Comparison of ENCODE assay signal across 14 cellular contexts in the genomic region with DNA sequence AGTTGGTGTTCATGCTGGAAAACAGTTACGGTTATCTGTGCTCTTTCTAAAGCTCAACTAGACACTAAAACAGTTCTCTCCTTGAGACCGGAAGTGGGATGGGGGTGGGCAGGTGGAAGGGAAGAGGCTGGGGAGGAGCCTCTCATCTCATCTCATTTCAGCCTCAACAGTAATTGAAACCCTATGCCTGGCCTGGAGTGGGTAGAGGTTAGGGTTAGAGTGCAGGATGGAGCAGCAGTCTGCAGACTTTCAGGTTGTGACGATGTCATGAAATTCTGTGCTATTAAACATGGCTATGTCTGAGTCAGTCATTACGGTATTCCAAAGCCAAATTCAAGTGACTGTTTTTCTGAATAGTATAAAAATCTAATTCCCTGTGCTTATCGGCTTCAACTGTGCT.
DNase-seq lines count a peak whose midpoint lies in the region; ATAC-seq and TF ChIP-seq lines count a peak whose summit lies in the region.
"Had no signal": no experiment of that assay in that cellular context is flagged by ENCODE, and none has a peak within 500 bp of the region (broad histone marks: within the 10 kb centered on the region; RNA-seq: fewer than 3 reads in every experiment).

No MANE protein-coding gene starts in this region.

- in situ Hi-C loops in GM23248 (cut with MboI), result no loop called here

- peak; percentile 34 for ATAC-seq in SK-N-SH treated with all-trans-retinoic acid at 6 μM for 48 hours
- ATAC-seq in aorta (ENCODE audit: low FRiP score), result no peak

- H2AFZ ChIP-seq in SK-N-SH (ENCODE audit: low read depth) (no peak overlapping the region), GM23248 (no peak overlapping the region)

- H3K4me3 ChIP-seq in SK-N-SH (ENCODE audit: low read depth in 2 of 2, low read length in 1 of 2) (no peak overlapping the region), GM23248 (no peak overlapping the region), aorta (ENCODE audit: low read length in 2 of 2) (no peak overlapping the region)
- H3K4me3 ChIP-seq: tibial nerve had no signal

- no peak for TF ChIP-seq EP300 in SK-N-SH (IDR thresholded peaks at IDR 0.05; ENCODE audit: borderline replicate concordance in 1 of 2, low read depth in 1 of 2, low read length in 1 of 2)

- TF ChIP-seq RAD21 in SK-N-SH (IDR thresholded peaks at IDR 0.05; ENCODE audit: low read length), result no peak

- H4K20me1 ChIP-seq in SK-N-SH (ENCODE audit: insufficient read depth) (no peaks in the 10 kb centered on the region), GM23248 (ENCODE audit: insufficient read depth) (no peaks in the 10 kb centered on the region)

- H3K27me3 ChIP-seq in SK-N-SH (ENCODE audit: insufficient read depth), result no peaks in the 10 kb centered on the region
- H3K27me3 ChIP-seq in GM23248 (replicated peaks; ENCODE audit: insufficient read depth), result no peaks in the 10 kb centered on the region
- no peaks in the 10 kb centered on the region for H3K27me3 ChIP-seq in aorta (ENCODE audit: control insufficient read depth in 1 of 2, insufficient read depth in 2 of 2, low read length in 1 of 2)
- H3K27me3 ChIP-seq: tibial nerve had no signal

- H3K9me2 ChIP-seq in SK-N-SH (no peaks in the 10 kb centered on the region), GM23248 (ENCODE audit: insufficient read depth) (no peaks in the 10 kb centered on the region)

- H3K79me2 ChIP-seq in SK-N-SH (ENCODE audit: insufficient read depth) (no peaks in the 10 kb centered on the region), GM23248 (ENCODE audit: insufficient read depth) (no peaks in the 10 kb centered on the region)

- H3K4me2 ChIP-seq in SK-N-SH (no peak overlapping the region), GM23248 (ENCODE audit: unreplicated experiment) (no peak overlapping the region)

- WGBS in SK-N-SH (ENCODE audit: low lambda C conversion rate), result 90% methylated on average over 5 of the region's 5 CpGs
- WGBS in GM23248 (ENCODE audit: low coverage in 1 of 2, low lambda C conversion rate in 2 of 2, missing lambda C conversion rate in 2 of 2), 2 experiments, result 39% methylated on average over 5 of the region's 5 CpGs
- 48 to 52% methylated on average over 5 of the region's 5 CpGs for WGBS in aorta, 2 donors

- no peak for TF ChIP-seq CTCF in SK-N-SH (IDR thresholded peaks at IDR 0.05)

- H3K36me3 ChIP-seq in SK-N-SH (replicated peaks in 1 of 2; ENCODE audit: control insufficient read depth in 1 of 2, insufficient read depth in 2 of 2, low read length in 1 of 2) (peaks cover 27 to 33% of the 10 kb centered on the region in 2 experiments), GM23248 (ENCODE audit: low read depth) (peaks cover 23% of the 10 kb centered on the region), aorta (ENCODE audit: control insufficient read depth in 1 of 2, insufficient read depth in 2 of 2, low read length in 1 of 2) (no peaks in the 10 kb centered on the region)

- H3F3A ChIP-seq in SK-N-SH (replicated peaks; ENCODE audit: insufficient read depth) (peaks cover 9% of the 10 kb centered on the region), GM23248 (ENCODE audit: insufficient read depth) (peaks cover 64% of the 10 kb centered on the region)

- H3K27ac ChIP-seq in SK-N-SH (ENCODE audit: low read depth in 2 of 2, low read length in 1 of 2), result no peak overlapping the region
- H3K27ac ChIP-seq in GM23248, result peak overlapping the region; percentile 46; the same call in 1 of the 2 replicates
- no peak overlapping the region for H3K27ac ChIP-seq in aorta (ENCODE audit: low read depth in 1 of 2, low read length in 2 of 2)
- H3K27ac ChIP-seq: RWPE1, tibial nerve had no signal

- H3K9ac ChIP-seq in SK-N-SH (no peak overlapping the region), GM23248 (no peak overlapping the region)

- H3K9me3 ChIP-seq in SK-N-SH, result no peaks in the 10 kb centered on the region
- H3K9me3 ChIP-seq in GM23248 (ENCODE audit: low read depth), result no peaks in the 10 kb centered on the region
- no peaks in the 10 kb centered on the region for H3K9me3 ChIP-seq in aorta (ENCODE audit: control insufficient read depth, low read length)
- H3K9me3 ChIP-seq: tibial nerve had no signal

- CTCF ChIA-PET in SK-N-SH (lab: Yijun Ruan, JAX), result interaction anchor here (0.7 to 1.7 kb wide), 6 partner anchors 9 to 243 kb away, joined by 3 to 8 read pairs (median 4); no protein-coding TSS in a partner anchor
- CTCF ChIA-PET in HEK293T (lab: Yijun Ruan, JAX), result no interaction called here

- DNase-seq in SK-N-SH (no peak), GM23248 (peak; percentile 73), NOMO-1 treated with DMSO at 0.1 percent for 48 hours (lab: John Stamatoyannopoulos, UW; ENCODE audit: unreplicated experiment) (peak; percentile 49), kidney tubule cell (ENCODE audit: low spot score) (peak; percentile 18), SW480 (ENCODE audit: low spot score) (no peak), HEK293T (ENCODE audit: extremely low spot score) (no peak), aorta (no peak)
- DNase-seq: ACHN; activated CD8-positive, alpha-beta memory T cell treated with anti-CD3 and anti-CD28 coated beads, Interleukin-2, amount 50 U/mL, for 4 hours; MM.1S; NCI-H226 had no signal

- intact Hi-C loops in aorta (cut with DNase I), result no loop called here

- POLR2A ChIA-PET in SK-N-SH (lab: Yijun Ruan, JAX), result no interaction called here
- POLR2A ChIA-PET in HEK293T (lab: Yijun Ruan, JAX), result no interaction called here

- peaks cover 0 to 8% of the 10 kb centered on the region in 2 experiments; a peak in 2 of 4 replicates for H3K4me1 ChIP-seq in SK-N-SH (ENCODE audit: control insufficient read depth in 1 of 2, insufficient read depth in 2 of 2, low read depth in 1 of 2, low read length in 1 of 2)
- H3K4me1 ChIP-seq in GM23248 (ENCODE audit: insufficient read depth), result peaks cover 42% of the 10 kb centered on the region
- no peaks in the 10 kb centered on the region for H3K4me1 ChIP-seq in aorta (ENCODE audit: control insufficient read depth in 1 of 2, insufficient read depth in 2 of 2, low read length in 2 of 2)

TF ChIP-seq in SK-N-SH treated with all-trans-retinoic acid at 6 μM for 48 hours, 23 proteins besides CTCF, POLR2A, EP300 and RAD21:
- TF ChIP-seq SNAI2 (CRISPR knock-in tag; IDR thresholded peaks at IDR 0.05) (no peak), TOX (CRISPR knock-in tag; IDR thresholded peaks at IDR 0.05; ENCODE audit: borderline replicate concordance) (no peak), ESRRG (CRISPR knock-in tag; IDR thresholded peaks at IDR 0.05) (no peak), TCF4 (CRISPR knock-in tag; IDR thresholded peaks at IDR 0.05; ENCODE audit: borderline replicate concordance) (no peak)

TF ChIP-seq in SK-N-SH, 30 proteins besides CTCF, POLR2A, EP300 and RAD21 (continues in another document):
- TF ChIP-seq, protein P1, sequence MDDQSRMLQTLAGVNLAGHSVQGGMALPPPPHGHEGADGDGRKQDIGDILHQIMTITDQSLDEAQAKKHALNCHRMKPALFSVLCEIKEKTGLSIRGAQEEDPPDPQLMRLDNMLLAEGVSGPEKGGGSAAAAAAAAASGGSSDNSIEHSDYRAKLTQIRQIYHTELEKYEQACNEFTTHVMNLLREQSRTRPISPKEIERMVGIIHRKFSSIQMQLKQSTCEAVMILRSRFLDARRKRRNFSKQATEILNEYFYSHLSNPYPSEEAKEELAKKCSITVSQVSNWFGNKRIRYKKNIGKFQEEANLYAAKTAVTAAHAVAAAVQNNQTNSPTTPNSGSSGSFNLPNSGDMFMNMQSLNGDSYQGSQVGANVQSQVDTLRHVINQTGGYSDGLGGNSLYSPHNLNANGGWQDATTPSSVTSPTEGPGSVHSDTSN (IDR thresholded peaks at IDR 0.05), result no peak
- TF ChIP-seq SIN3A (IDR thresholded peaks at IDR 0.05; ENCODE audit: borderline replicate concordance, low read depth, low read length) (no peak), SMC3 (IDR thresholded peaks at IDR 0.05; ENCODE audit: low read depth, low read length) (no peak), FOSL2 (IDR thresholded peaks at IDR 0.05; ENCODE audit: borderline replicate concordance, low read depth) (no peak), JUND (IDR thresholded peaks at IDR 0.05) (no peak), GATA2 (CRISPR knock-in tag; IDR thresholded peaks at IDR 0.05) (no peak), ELF1 (IDR thresholded peaks at IDR 0.05) (no peak), RFX5 (IDR thresholded peaks at IDR 0.05; ENCODE audit: low read length) (no peak), FOXJ3 (CRISPR knock-in tag; IDR thresholded peaks at IDR 0.05) (no peak), NRF1 (IDR thresholded peaks at IDR 0.05; ENCODE audit: low read depth, low read length) (no peak), GABPA (IDR thresholded peaks at IDR 0.05; ENCODE audit: low read depth) (no peak), FOXM1 (IDR thresholded peaks at IDR 0.05; ENCODE audit: low read depth) (no peak), RCOR1 (IDR thresholded peaks at IDR 0.05; ENCODE audit: low read length) (no peak)

TF ChIP-seq in HEK293T, 16 proteins besides CTCF, POLR2A, EP300 and RAD21:
- TF ChIP-seq NFRKB (IDR thresholded peaks at IDR 0.05), result no peak
- TF ChIP-seq ARNT (IDR thresholded peaks at IDR 0.05), result no peak
- no peak for TF ChIP-seq FOXM1 (IDR thresholded peaks at IDR 0.05; ENCODE audit: borderline replicate concordance)
- no peak for TF ChIP-seq L3MBTL2 (conservative IDR thresholded peaks at IDR 0.05)
- TF ChIP-seq HDGF (IDR thresholded peaks at IDR 0.05; ENCODE audit: borderline replicate concordance), result no peak
- TF ChIP-seq ZNF384 (IDR thresholded peaks at IDR 0.05), result no peak
- no peak for TF ChIP-seq FOXA1 (IDR thresholded peaks at IDR 0.05)
- no peak for TF ChIP-seq LEF1 (IDR thresholded peaks at IDR 0.05; ENCODE audit: borderline replicate concordance)
- TF ChIP-seq TARDBP (IDR thresholded peaks at IDR 0.05), result no peak
- no peak for TF ChIP-seq FOXK2 (IDR thresholded peaks at IDR 0.05)

Comparison
In these comparisons a context has a peak if more than half of its experiments do, and no peak if none do; other contexts are left out.
1. DNase-seq: peak in GM23248 (single experiment), NOMO-1 treated with DMSO at 0.1 percent for 48 hours (single experiment) and kidney tubule cell (single experiment); none in SK-N-SH (single experiment), SW480 (single experiment), HEK293T (single experiment) and aorta (0 of 2).